ENCODE assay signal across 31 cellular contexts in genomic region chr14:54202288-54202687, GRCh38.
"Had no signal": no experiment of that assay in that cellular context is flagged by ENCODE, and none has a peak within 500 bp of the region (broad histone marks: within the 10 kb centered on the region; RNA-seq: fewer than 3 reads in every experiment).

No MANE protein-coding gene starts in this region.

- ATAC-seq: naive thymus-derived CD8-positive, alpha-beta T cell; psoas muscle; right cardiac atrium; sciatic nerve; stimulated activated memory B cell treated with anti-CD40 and anti-IgM and Interleukin-4, amounts not matched to agents 10 μg/mL and 1 μg/mL and 100 μg/mL, for 72 hours had no signal

- H3K4me1 ChIP-seq: parathyroid adenoma, psoas muscle, spleen, tibial nerve had no signal

- H3K4me3 ChIP-seq: ovary, psoas muscle, skin epidermis, smooth muscle cell, spleen, stomach, thoracic aorta, thyroid gland, tibial nerve, upper lobe of left lung, vagina had no signal

- H3K9me3 ChIP-seq: neutrophil, ovary, psoas muscle, thyroid gland, tibial nerve, vagina had no signal

- H3K27me3 Mint-ChIP-seq: natural killer cell treated with Interleukin-12 subunit alpha and Interleukin-12 subunit beta and Interleukin-15 and Interleukin-18, amount 100 ng/mL, for 72 hours; stimulated activated memory B cell treated with anti-CD40 and anti-IgM and Interleukin-4, amounts not matched to agents 10 μg/mL and 1 μg/mL and 100 μg/mL, for 72 hours had no signal

- H3K27ac ChIP-seq: neutrophil, ovary, parathyroid adenoma, psoas muscle, skin epidermis, spleen, stomach, thoracic aorta, thyroid gland, tibial nerve, upper lobe of left lung, vagina had no signal

- H3K79me2 ChIP-seq: parathyroid adenoma had no signal

- H3K27me3 ChIP-seq: neutrophil, ovary, stomach, thyroid gland, tibial nerve, upper lobe of left lung, vagina had no signal

- H3K9ac ChIP-seq: parathyroid adenoma had no signal

- H3K4me2 ChIP-seq: smooth muscle cell had no signal

- H3K9me3 Mint-ChIP-seq: natural killer cell treated with Interleukin-12 subunit alpha and Interleukin-12 subunit beta and Interleukin-15 and Interleukin-18, amount 100 ng/mL, for 72 hours had no signal

- H3K36me3 Mint-ChIP-seq: natural killer cell treated with Interleukin-12 subunit alpha and Interleukin-12 subunit beta and Interleukin-15 and Interleukin-18, amount 100 ng/mL, for 72 hours; stimulated activated memory B cell treated with anti-CD40 and anti-IgM and Interleukin-4, amounts not matched to agents 10 μg/mL and 1 μg/mL and 100 μg/mL, for 72 hours had no signal

- H3K36me3 ChIP-seq: neutrophil, ovary, spleen, stomach, thoracic aorta, thyroid gland, tibial nerve, upper lobe of left lung, vagina had no signal

- H2AFZ ChIP-seq: parathyroid adenoma had no signal

- H3K4me1 Mint-ChIP-seq: naive thymus-derived CD8-positive, alpha-beta T cell; neural crest cell; stimulated activated memory B cell treated with anti-CD40 and anti-IgM and Interleukin-4, amounts not matched to agents 10 μg/mL and 1 μg/mL and 100 μg/mL, for 72 hours had no signal

- H3K4me3 Mint-ChIP-seq: naive thymus-derived CD8-positive, alpha-beta T cell; natural killer cell treated with Interleukin-12 subunit alpha and Interleukin-12 subunit beta and Interleukin-15 and Interleukin-18, amount 100 ng/mL, for 72 hours; nephron progenitor cell; neural crest cell; stimulated activated memory B cell treated with anti-CD40 and anti-IgM and Interleukin-4, amounts not matched to agents 10 μg/mL and 1 μg/mL and 100 μg/mL, for 72 hours; stimulated activated naive CD8-positive, alpha-beta T cell treated with anti-CD3 and anti-CD28 coated beads, Interleukin-15, Interleukin-2, amounts not matched to agents 100 ng/mL and 50 ng/mL, for 24 hours had no signal

- DNase-seq: naive thymus-derived CD8-positive, alpha-beta T cell; nephron progenitor cell; nucleus accumbens; ovary; posterior cingulate gyrus; psoas muscle; right cardiac atrium; spleen; stimulated activated CD4-positive, alpha-beta T cell treated with anti-CD3 and anti-CD28 coated beads, Interleukin-12 subunit alpha, Interleukin-12 subunit beta, amount 100 ng/mL, for 4 hours; stimulated activated CD4-positive, alpha-beta T cell treated with anti-CD3 and anti-CD28 coated beads, Interleukin-1b, Interleukin-23, amount 100 ng/mL, for 48 hours; stimulated activated CD4-positive, alpha-beta T cell treated with anti-CD3 and anti-CD28 coated beads, Interleukin-4, amount 100 ng/mL, for 1 hour; stimulated activated CD4-positive, alpha-beta T cell treated with anti-CD3 and anti-CD28 coated beads, Interleukin-4, amount 100 ng/mL, for 4 hours; stimulated activated CD8-positive, alpha-beta memory T cell treated with anti-CD3 and anti-CD28 coated beads, Interleukin-4, amount 100 ng/mL, for 48 hours; stimulated activated naive CD4-positive, alpha-beta T cell treated with Interleukin-2 at 50 U/mL for 16 hours; stomach; thyroid gland; trophoblast cell had no signal

- H3K27ac Mint-ChIP-seq: natural killer cell treated with Interleukin-12 subunit alpha and Interleukin-12 subunit beta and Interleukin-15 and Interleukin-18, amount 100 ng/mL, for 72 hours; nephron progenitor cell; progenitor cell of endocrine pancreas; stimulated activated memory B cell treated with anti-CD40 and anti-IgM and Interleukin-4, amounts not matched to agents 10 μg/mL and 1 μg/mL and 100 μg/mL, for 72 hours; stimulated activated naive CD8-positive, alpha-beta T cell treated with anti-CD3 and anti-CD28 coated beads, Interleukin-15, Interleukin-2, amounts not matched to agents 100 ng/mL and 50 ng/mL, for 24 hours had no signal
